ENCODE assay signal across 1 cellular context in genomic region chr3:31546152-31546551, GRCh38.
TF ChIP-seq lines count a peak whose summit lies in the region.

No MANE protein-coding gene starts in this region.

TF ChIP-seq in H1, 55 proteins besides CTCF, POLR2A, EP300 and RAD21 (continued from another document):
- TF ChIP-seq SIN3A (conservative IDR thresholded peaks at IDR 0.05 in 1 of 2, IDR thresholded peaks at IDR 0.05 in 1 of 2; ENCODE audit: low read depth in 1 of 2, low read length in 2 of 2) = 0 out of 4 replicates have a peak, but pooled peaks of 1 of the 2 experiments have one; percentile 28
